In the genomic region with DNA sequence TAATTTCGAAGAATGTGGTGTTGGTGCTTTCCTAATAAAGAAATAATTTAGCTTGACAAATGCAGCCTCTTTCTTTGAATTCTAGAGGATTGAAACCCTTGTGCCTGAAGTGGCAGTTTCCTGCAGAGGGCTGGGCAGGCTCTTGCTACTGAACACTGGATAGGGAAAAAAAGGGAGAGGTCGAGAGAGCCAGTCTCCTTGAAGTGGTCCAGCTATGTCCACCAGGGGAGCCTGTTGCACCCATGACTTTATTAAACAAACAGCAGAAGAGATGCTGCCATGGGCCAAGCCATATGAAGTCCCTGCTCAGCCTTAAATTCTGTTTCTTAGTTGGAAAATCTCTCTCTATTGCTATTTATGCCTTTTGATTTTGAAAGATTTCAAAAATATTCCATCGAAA, we compare ENCODE assay signal across 19 cellular contexts.
"Had no signal": no experiment of that assay in that cellular context is flagged by ENCODE, and none has a peak within 500 bp of the region (broad histone marks: within the 10 kb centered on the region; RNA-seq: fewer than 3 reads in every experiment).

No MANE protein-coding gene starts in this region.

- H3K9me3 Mint-ChIP-seq: activated CD4-positive, alpha-beta T cell treated with anti-CD3 and anti-CD28 coated beads, Interleukin-2, amount 10 ng/mL, durations not matched to agents 7 days and 5 days; dendritic cell treated with granulocyte-macrophage colony-stimulating factor and Interleukin-4, amounts not matched to agents 40 ng/mL and 50 ng/mL, for 4 days had no signal

- H3K9me3 ChIP-seq: body of pancreas, gastroesophageal sphincter, heart right ventricle, ovary, thoracic aorta, upper lobe of right lung had no signal

- H3K4me1 ChIP-seq: body of pancreas, gastroesophageal sphincter, heart right ventricle, upper lobe of right lung had no signal

- H3K4me3 ChIP-seq: body of pancreas, gastroesophageal sphincter, heart right ventricle, lung, ovary, thoracic aorta, upper lobe of right lung had no signal

- DNase-seq: activated B cell treated with CpG ODN at 0.5 μM for 24 hours; activated CD4-positive, alpha-beta T cell treated with anti-CD3 and anti-CD28 coated beads, Interleukin-2, amount 10 ng/mL, durations not matched to agents 7 days and 5 days; activated CD8-positive, alpha-beta memory T cell treated with anti-CD3 and anti-CD28 coated beads, Interleukin-2, amount 50 U/mL, for 48 hours; activated naive CD4-positive, alpha-beta T cell treated with Interleukin-2 at 50 U/mL for 16 hours; amniotic stem cell; body of pancreas; effector memory CD4-positive, alpha-beta T cell; heart right ventricle; midbrain; ovary; stimulated activated CD4-positive, alpha-beta T cell treated with anti-CD3 and anti-CD28 coated beads, Interleukin-1b, Interleukin-23, amount 100 ng/mL, for 48 hours; T-helper 2 cell; upper lobe of right lung had no signal

- H3K27me3 Mint-ChIP-seq: activated B cell treated with CpG ODN at 0.5 μM for 24 hours; activated CD4-positive, alpha-beta T cell treated with anti-CD3 and anti-CD28 coated beads, Interleukin-2, amount 10 ng/mL, durations not matched to agents 7 days and 5 days; dendritic cell treated with granulocyte-macrophage colony-stimulating factor and Interleukin-4, amounts not matched to agents 40 ng/mL and 50 ng/mL, for 4 days had no signal

- H3K36me3 ChIP-seq: ovary had no signal

- H3K4me1 Mint-ChIP-seq: activated B cell treated with CpG ODN at 0.5 μM for 24 hours; activated CD4-positive, alpha-beta T cell treated with anti-CD3 and anti-CD28 coated beads, Interleukin-2, amount 10 ng/mL, durations not matched to agents 7 days and 5 days had no signal

- H3K27ac Mint-ChIP-seq: activated B cell treated with CpG ODN at 0.5 μM for 24 hours; activated CD4-positive, alpha-beta T cell treated with anti-CD3 and anti-CD28 coated beads, Interleukin-2, amount 10 ng/mL, durations not matched to agents 7 days and 5 days; dendritic cell treated with granulocyte-macrophage colony-stimulating factor and Interleukin-4, amounts not matched to agents 40 ng/mL and 50 ng/mL, for 4 days had no signal

- H3K27me3 ChIP-seq: body of pancreas, gastroesophageal sphincter, heart right ventricle, ovary, upper lobe of right lung had no signal

- ATAC-seq: body of pancreas, gastroesophageal sphincter, heart right ventricle, upper lobe of right lung had no signal

- H3K4me3 Mint-ChIP-seq: activated B cell treated with CpG ODN at 0.5 μM for 24 hours; activated CD4-positive, alpha-beta T cell treated with anti-CD3 and anti-CD28 coated beads, Interleukin-2, amount 10 ng/mL, durations not matched to agents 7 days and 5 days; dendritic cell treated with granulocyte-macrophage colony-stimulating factor and Interleukin-4, amounts not matched to agents 40 ng/mL and 50 ng/mL, for 4 days; neural crest cell had no signal

- H3K27ac ChIP-seq: body of pancreas, epithelial cell of prostate, gastroesophageal sphincter, heart right ventricle, thoracic aorta, upper lobe of right lung had no signal
